Comparison of ENCODE assay signal across 1 cellular context in the genomic region with DNA sequence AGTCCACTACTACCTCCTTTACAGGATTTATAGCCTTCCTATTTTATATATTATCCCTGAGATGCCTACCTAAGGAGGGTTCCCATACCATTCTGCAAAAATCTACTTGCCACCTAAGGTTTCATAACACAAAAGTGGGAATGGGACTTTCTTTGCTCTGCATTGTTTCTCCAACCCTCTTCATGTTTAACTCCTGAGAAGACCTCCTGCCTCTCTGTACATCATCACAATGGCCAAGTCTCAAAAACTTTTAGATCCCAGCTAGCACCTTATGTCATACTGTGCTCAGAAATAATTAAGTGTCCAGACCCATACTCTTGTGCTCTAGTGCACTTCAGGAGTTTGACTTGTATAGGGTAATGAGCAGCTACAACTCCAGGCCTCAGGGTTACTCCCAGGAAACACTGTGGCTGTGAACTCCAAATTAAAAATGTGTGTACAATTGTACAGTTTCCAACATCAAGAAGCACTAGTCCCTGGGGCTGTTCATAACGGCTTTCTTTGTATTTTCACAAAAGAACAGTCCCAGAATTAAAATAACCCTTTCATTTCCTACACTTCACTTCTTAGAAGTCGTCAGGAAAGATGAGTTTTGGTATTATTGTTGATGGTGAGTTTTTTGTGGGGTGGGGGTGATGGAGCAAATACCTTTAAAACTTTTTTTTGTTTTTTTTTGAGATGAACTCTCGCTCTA.
TF ChIP-seq lines count a peak whose summit lies in the region.

No MANE protein-coding gene starts in this region.

TF ChIP-seq in HepG2, 621 proteins besides CTCF, POLR2A, EP300 and RAD21:
- TF ChIP-seq ERF (CRISPR knock-in tag; IDR thresholded peaks at IDR 0.05) (no peak), ZGPAT (CRISPR knock-in tag; IDR thresholded peaks at IDR 0.05) (no peak), KMT2B (CRISPR knock-in tag; IDR thresholded peaks at IDR 0.05) (no peak), KDM3A (CRISPR knock-in tag; IDR thresholded peaks at IDR 0.05; ENCODE audit: low read depth) (no peak), ZNF30 (CRISPR knock-in tag; IDR thresholded peaks at IDR 0.05) (no peak), ZFYVE20 (CRISPR knock-in tag; IDR thresholded peaks at IDR 0.05; ENCODE audit: borderline replicate concordance, low read depth) (no peak), MBNL3 (CRISPR knock-in tag; conservative IDR thresholded peaks at IDR 0.05) (no peak), ZNF33B (CRISPR knock-in tag; IDR thresholded peaks at IDR 0.05) (no peak), SOX13 (IDR thresholded peaks at IDR 0.05) (no peak), SOX13 (CRISPR knock-in tag; conservative IDR thresholded peaks at IDR 0.05 in 1 of 2, IDR thresholded peaks at IDR 0.05 in 1 of 2) (no peak), IRX3 (CRISPR knock-in tag; IDR thresholded peaks at IDR 0.05; ENCODE audit: borderline replicate concordance, low read depth) (no peak), ZNF850 (CRISPR knock-in tag; conservative IDR thresholded peaks at IDR 0.05) (no peak), MYNN (CRISPR knock-in tag; IDR thresholded peaks at IDR 0.05; ENCODE audit: low read depth) (no peak)
- TF ChIP-seq, protein P1, sequence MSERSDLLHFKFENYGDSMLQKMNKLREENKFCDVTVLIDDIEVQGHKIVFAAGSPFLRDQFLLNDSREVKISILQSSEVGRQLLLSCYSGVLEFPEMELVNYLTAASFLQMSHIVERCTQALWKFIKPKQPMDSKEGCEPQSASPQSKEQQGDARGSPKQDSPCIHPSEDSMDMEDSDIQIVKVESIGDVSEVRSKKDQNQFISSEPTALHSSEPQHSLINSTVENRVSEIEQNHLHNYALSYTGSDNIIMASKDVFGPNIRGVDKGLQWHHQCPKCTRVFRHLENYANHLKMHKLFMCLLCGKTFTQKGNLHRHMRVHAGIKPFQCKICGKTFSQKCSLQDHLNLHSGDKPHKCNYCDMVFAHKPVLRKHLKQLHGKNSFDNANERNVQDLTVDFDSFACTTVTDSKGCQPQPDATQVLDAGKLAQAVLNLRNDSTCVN (CRISPR knock-in tag; IDR thresholded peaks at IDR 0.05; ENCODE audit: borderline replicate concordance) = no peak
- TF ChIP-seq, protein P2, sequence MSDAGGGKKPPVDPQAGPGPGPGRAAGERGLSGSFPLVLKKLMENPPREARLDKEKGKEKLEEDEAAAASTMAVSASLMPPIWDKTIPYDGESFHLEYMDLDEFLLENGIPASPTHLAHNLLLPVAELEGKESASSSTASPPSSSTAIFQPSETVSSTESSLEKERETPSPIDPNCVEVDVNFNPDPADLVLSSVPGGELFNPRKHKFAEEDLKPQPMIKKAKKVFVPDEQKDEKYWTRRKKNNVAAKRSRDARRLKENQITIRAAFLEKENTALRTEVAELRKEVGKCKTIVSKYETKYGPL (CRISPR knock-in tag; IDR thresholded peaks at IDR 0.05) = no peak
TF ChIP-seq in HepG2: peak in this region for 0.
